Comparison of ENCODE assay signal across 8 cellular contexts in genomic region chr15:44713006-44713966, GRCh38.
DNase-seq lines count a peak whose midpoint lies in the region; TF ChIP-seq lines count a peak whose summit lies in the region.

No MANE protein-coding gene starts in this region.

- peak; percentile 23 for TF ChIP-seq CTCF in HFF-Myc (IDR thresholded peaks at IDR 0.05; ENCODE audit: low read depth, low read length, missing control alignments)

- peaks cover 76% of the 10 kb centered on the region for H3K36me3 Mint-ChIP-seq in T-helper 1 cell treated with Interleukin-12 subunit alpha and Interleukin-12 subunit beta and Interleukin-4 antibody, amounts not matched to agents 30 μg/mL and 1 μg/mL, for 36 hours (ENCODE audit: low read depth)

- peak overlapping the region in 18 of 21 experiments; percentile 94 to 100 (median 99) for H3K27ac ChIP-seq in skin epidermis

- no peaks in the 10 kb centered on the region for H3K27me3 Mint-ChIP-seq in T-helper 1 cell treated with Interleukin-12 subunit alpha and Interleukin-12 subunit beta and Interleukin-4 antibody, amounts not matched to agents 30 μg/mL and 1 μg/mL, for 36 hours (ENCODE audit: low read depth)

- peak overlapping the region; percentile 89 for H3K4me3 Mint-ChIP-seq in T-helper 1 cell treated with Interleukin-12 subunit alpha and Interleukin-12 subunit beta and Interleukin-4 antibody, amounts not matched to agents 30 μg/mL and 1 μg/mL, for 36 hours

- H3K27ac Mint-ChIP-seq in T-helper 1 cell treated with Interleukin-12 subunit alpha and Interleukin-12 subunit beta and Interleukin-4 antibody, amounts not matched to agents 30 μg/mL and 1 μg/mL, for 36 hours: peak overlapping the region; percentile 99

- H3K9me3 Mint-ChIP-seq in T-helper 1 cell treated with Interleukin-12 subunit alpha and Interleukin-12 subunit beta and Interleukin-4 antibody, amounts not matched to agents 30 μg/mL and 1 μg/mL, for 36 hours: no peaks in the 10 kb centered on the region

- DNase-seq in COR-L47 (lab: John Stamatoyannopoulos, UW) (peak; percentile 27), HFF-Myc (ENCODE audit: extremely low read depth, low read depth) (no peak), fibroblast of peridontal ligament (ENCODE audit: extremely low read depth) (peak; percentile 52), GM19238 (ENCODE audit: insufficient read length, low spot score) (no peak), activated gamma-delta T cell treated with Interleukin-2 at 50 U/mL for 16 hours (no peak)
- DNase-seq in activated CD8-positive, alpha-beta memory T cell treated with anti-CD3 and anti-CD28 coated beads for 24 hours: no peak

- H3K4me3 ChIP-seq in HFF-Myc (replicated peaks; ENCODE audit: low read depth, low read length) (peak overlapping the region; percentile 90), skin epidermis (peak overlapping the region; percentile 63 to 100 (median 90))

- peaks cover 62% of the 10 kb centered on the region for H3K4me1 Mint-ChIP-seq in T-helper 1 cell treated with Interleukin-12 subunit alpha and Interleukin-12 subunit beta and Interleukin-4 antibody, amounts not matched to agents 30 μg/mL and 1 μg/mL, for 36 hours (ENCODE audit: low read depth)

Comparison
In these comparisons a context has a peak if more than half of its experiments do, and no peak if none do; other contexts are left out.
1. DNase-seq: peak in COR-L47 (single experiment) and fibroblast of peridontal ligament (single experiment); none in HFF-Myc (single experiment), GM19238 (single experiment), activated CD8-positive, alpha-beta memory T cell treated with anti-CD3 and anti-CD28 coated beads for 24 hours (single experiment) and activated gamma-delta T cell treated with Interleukin-2 at 50 U/mL for 16 hours (single experiment).